In genomic region chr19:12675377-12675776, GRCh38 we compare ENCODE assay signal across 28 cellular contexts. TPM values are rescaled to one million over a fixed set of nuclear protein-coding genes. Genes with fewer than 3 reads are reported as not detected.
DNase-seq lines count a peak whose midpoint lies in the region; ATAC-seq and TF ChIP-seq lines count a peak whose summit lies in the region.
"Had no signal": no experiment of that assay in that cellular context is flagged by ENCODE, and none has a peak within 500 bp of the region (broad histone marks: within the 10 kb centered on the region; RNA-seq: fewer than 3 reads in every experiment).

No MANE protein-coding gene starts in this region.

- no peak for TF ChIP-seq CTCF in GM23338 (conservative IDR thresholded peaks at IDR 0.05; ENCODE audit: low read depth in 2 of 2)

- ATAC-seq in GM18505 (IDR thresholded peaks at IDR 0.05; ENCODE audit: unreplicated experiment) = no peak
- ATAC-seq in GM23338 = no peak
- no peak for ATAC-seq in stimulated activated naive CD8-positive, alpha-beta T cell treated with anti-CD3 and anti-CD28 coated beads, Interleukin-15, amount 100 ng/mL, for 72 hours
- ATAC-seq: Right ventricle myocardium inferior, SK-N-SH treated with all-trans-retinoic acid at 6 μM for 48 hours had no signal

- H3K4me1 ChIP-seq in GM23338 (ENCODE audit: insufficient read depth) = no peaks in the 10 kb centered on the region; the same call in 1 of the 2 replicates
- peaks cover 2 to 4% of the 10 kb centered on the region in 2 donors for H3K4me1 ChIP-seq in neuronal stem cell (ENCODE audit: control insufficient read depth in 2 of 2, insufficient read depth in 1 of 2, low read depth in 1 of 2, low read length in 2 of 2)
- H3K4me1 ChIP-seq: SJCRH30 had no signal

- peaks cover 16% of the 10 kb centered on the region for H3K79me2 ChIP-seq in GM23338 (replicated peaks; ENCODE audit: insufficient read depth)

- H2AK5ac ChIP-seq in neuronal stem cell (ENCODE audit: low read depth, low read length) = no peak overlapping the region

- H3K36me3 Mint-ChIP-seq in GM23338 (ENCODE audit: low read depth) = peaks cover 77% of the 10 kb centered on the region

- H2BK5ac ChIP-seq in neuronal stem cell (ENCODE audit: low read length) = no peak overlapping the region

- no peak overlapping the region for H4K91ac ChIP-seq in neuronal stem cell (ENCODE audit: low read depth, low read length, poor library complexity)

- no peaks in the 10 kb centered on the region; the same call in 2 of the 3 replicates for H3K9me3 Mint-ChIP-seq in GM23338
- H3K9me3 Mint-ChIP-seq in stimulated activated naive CD8-positive, alpha-beta T cell treated with anti-CD3 and anti-CD28 coated beads, Interleukin-15, amount 100 ng/mL, for 72 hours = no peaks in the 10 kb centered on the region
- H3K9me3 Mint-ChIP-seq: CD4-positive, alpha-beta memory T cell; HFFc6 had no signal

- H3K79me1 ChIP-seq in neuronal stem cell (ENCODE audit: low read depth, low read length) = peaks cover 12% of the 10 kb centered on the region

- H2BK120ac ChIP-seq in neuronal stem cell (ENCODE audit: low read depth, low read length) = no peak overlapping the region

- H3K27ac Mint-ChIP-seq in GM23338 = no peak overlapping the region
- peak overlapping the region in 1 of 2 donors; percentile 82 for H3K27ac Mint-ChIP-seq in stimulated activated naive CD8-positive, alpha-beta T cell treated with anti-CD3 and anti-CD28 coated beads, Interleukin-15, amount 100 ng/mL, for 72 hours
- H3K27ac Mint-ChIP-seq: HFFc6 had no signal

- peaks cover 13% of the 10 kb centered on the region for H4K20me1 ChIP-seq in GM23338 (replicated peaks; ENCODE audit: insufficient read depth)

- no peaks in the 10 kb centered on the region for H3K27me3 ChIP-seq in GM23338 (ENCODE audit: insufficient read depth)
- H3K27me3 ChIP-seq in neuronal stem cell (ENCODE audit: control insufficient read depth in 3 of 3, insufficient read depth in 3 of 3, low read depth in 1 of 3, low read length in 3 of 3) = no peaks in the 10 kb centered on the region
- H3K27me3 ChIP-seq: SJCRH30 had no signal

- H3K4me3 Mint-ChIP-seq in GM23338 = no peak overlapping the region
- H3K4me3 Mint-ChIP-seq in stimulated activated naive CD8-positive, alpha-beta T cell treated with anti-CD3 and anti-CD28 coated beads, Interleukin-15, amount 100 ng/mL, for 72 hours = no peak overlapping the region
- H3K4me3 Mint-ChIP-seq: CD4-positive, alpha-beta memory T cell; HFFc6 had no signal

- H4K8ac ChIP-seq in neuronal stem cell (ENCODE audit: low read depth, low read length) = no peak overlapping the region

- H3K36me3 ChIP-seq in GM23338 (ENCODE audit: insufficient read depth) (peaks cover 31% of the 10 kb centered on the region; the same call in 1 of the 2 replicates), neuronal stem cell (replicated peaks in 1 of 2; ENCODE audit: control insufficient read depth in 2 of 2, insufficient read depth in 2 of 2, low read length in 2 of 2) (peaks cover 58 to 87% of the 10 kb centered on the region in 2 donors)

- H3K9me3 ChIP-seq in neuronal stem cell (replicated peaks in 1 of 2; ENCODE audit: control insufficient read depth in 2 of 2, insufficient read depth in 1 of 2, low read depth in 1 of 2, low read length in 2 of 2) = no peaks in the 10 kb centered on the region
- H3K9me3 ChIP-seq: HAP-1, SJCRH30 had no signal

- peaks cover 33% of the 10 kb centered on the region for H3K27me3 Mint-ChIP-seq in GM23338 (ENCODE audit: insufficient read depth, low read depth, poor library complexity)
- no peaks in the 10 kb centered on the region for H3K27me3 Mint-ChIP-seq in stimulated activated naive CD8-positive, alpha-beta T cell treated with anti-CD3 and anti-CD28 coated beads, Interleukin-15, amount 100 ng/mL, for 72 hours
- H3K27me3 Mint-ChIP-seq: CD4-positive, alpha-beta memory T cell had no signal

- DNase-seq in GM23338 (ENCODE audit: low spot score) = no peak
- no peak for DNase-seq in neuronal stem cell (ENCODE audit: low spot score)
- no peak for DNase-seq in stimulated activated naive CD8-positive, alpha-beta T cell treated with anti-CD3 and anti-CD28 coated beads, Interleukin-15, amount 100 ng/mL, for 72 hours
- no peak for DNase-seq in NOMO-1 (lab: John Stamatoyannopoulos, UW; ENCODE audit: unreplicated experiment in 2 of 2)
- DNase-seq: C1 segment of cervical spinal cord; COR-L47; DMS53; GOT3; HFFc6; IMR-90; MM.1S; NCI-H2029; NCI-H446; NCI-H526; NCI-H82; NK-92 treated with Interleukin-12 subunit alpha and Interleukin-12 subunit beta, amount 100 ng/mL, for 24 hours; PC-9 had no signal

- H3K4me2 ChIP-seq in GM23338 = no peak overlapping the region
- no peak overlapping the region for H3K4me2 ChIP-seq in neuronal stem cell (ENCODE audit: insufficient read depth, low read length, poor library complexity, severe bottlenecking)
- H3K4me2 ChIP-seq: KMS-11, PC-9 had no signal

- peak; percentile 8 for TF ChIP-seq POLR2A in GM18505 (IDR thresholded peaks at IDR 0.05; ENCODE audit: borderline replicate concordance, extremely low read depth, insufficient read depth, insufficient read length)

- no peak overlapping the region for H2AFZ ChIP-seq in GM23338
- no peak overlapping the region for H2AFZ ChIP-seq in neuronal stem cell (ENCODE audit: low read length)
- H2AFZ ChIP-seq: PC-9 had no signal

- no peak overlapping the region for H3K18ac ChIP-seq in neuronal stem cell (ENCODE audit: low read length)

- H3K4me3 ChIP-seq in GM23338 = no peak overlapping the region
- peak overlapping the region in 1 of 2 donors; percentile 16 for H3K4me3 ChIP-seq in neuronal stem cell (ENCODE audit: low read length in 2 of 2)
- H3K4me3 ChIP-seq: HAP-1, PC-9, SJCRH30 had no signal

- peak overlapping the region; percentile 15 for H3K9ac ChIP-seq in neuronal stem cell (ENCODE audit: low read depth, low read length, poor library complexity)
- H3K9ac ChIP-seq: KMS-11 had no signal

- no peak overlapping the region for H2BK12ac ChIP-seq in neuronal stem cell (ENCODE audit: low read length)

- H3K27ac ChIP-seq in GM23338 (ENCODE audit: low read depth) (no peak overlapping the region), neuronal stem cell (replicated peaks; ENCODE audit: low read length) (no peak overlapping the region)
- H3K27ac ChIP-seq: KMS-11, PC-9, SJCRH30 had no signal

- no peak overlapping the region for H3K4ac ChIP-seq in neuronal stem cell (ENCODE audit: low read length)

- no peak overlapping the region for H3K14ac ChIP-seq in neuronal stem cell (ENCODE audit: low read length)

- H2BK15ac ChIP-seq in neuronal stem cell (ENCODE audit: low read length) = no peak overlapping the region

- no peaks in the 10 kb centered on the region; the same call in 1 of the 3 replicates for H3K4me1 Mint-ChIP-seq in GM23338
- H3K4me1 Mint-ChIP-seq in stimulated activated naive CD8-positive, alpha-beta T cell treated with anti-CD3 and anti-CD28 coated beads, Interleukin-15, amount 100 ng/mL, for 72 hours = peaks cover 53% of the 10 kb centered on the region

- H3K9me2 ChIP-seq in GM23338 (ENCODE audit: insufficient read depth) = no peaks in the 10 kb centered on the region

- H3K23ac ChIP-seq in neuronal stem cell (ENCODE audit: low read depth, low read length, poor library complexity) = peak overlapping the region; percentile 86

- peaks cover 35% of the 10 kb centered on the region for H3F3A ChIP-seq in GM23338 (replicated peaks; ENCODE audit: low read depth)

- no CpG with 5 or more reads among the region's 10 CpGs for WGBS in neuronal stem cell (ENCODE audit: extremely low coverage in 2 of 2, insufficient read length in 2 of 2, insufficient replicate concordance in 1 of 2), 2 donors

TF ChIP-seq in GM23338, 12 proteins besides CTCF, POLR2A, EP300 and RAD21:
- TF ChIP-seq POLR2AphosphoS5 (IDR thresholded peaks at IDR 0.05; ENCODE audit: low read depth) (0 out of 2 replicates have a peak, but pooled peaks have one; percentile 32), STAT1 (IDR thresholded peaks at IDR 0.05; ENCODE audit: unreplicated experiment) (no peak), ETS1 (IDR thresholded peaks at IDR 0.05) (no peak), NANOG (IDR thresholded peaks at IDR 0.05; ENCODE audit: borderline replicate concordance) (no peak)

RNA-seq across cellular contexts. Expression of gene DHPS, which starts 6.3 kb away (rescaled TPM):
- 126 and 141 TPM in 2 replicates for total RNA-seq in GM23338 (2014; rRNA removed; shearing (Covaris generic))
- 85.4 and 107 TPM in 2 replicates for polyA plus RNA-seq in GM23338 (2016; fragmentation: Nextera tagmentation; extraction: Ambion mirVana)
- polyA plus RNA-seq in neuronal stem cell (2013, experiment 1 of 2) = 92.1 TPM
- 91.6 TPM for polyA plus RNA-seq in neuronal stem cell (2013, experiment 2 of 2)

RNA-seq across cellular contexts. Expression of gene WDR83, which starts 8.8 kb away (rescaled TPM):
- 12.5 and 31.6 TPM in 2 replicates for total RNA-seq in GM23338 (2014; rRNA removed; shearing (Covaris generic))
- 18.5 and 18.6 TPM in 2 replicates for polyA plus RNA-seq in GM23338 (2016; fragmentation: Nextera tagmentation; extraction: Ambion mirVana)
- polyA plus RNA-seq in neuronal stem cell (2013, experiment 1 of 2) = 11.5 TPM
- polyA plus RNA-seq in neuronal stem cell (2013, experiment 2 of 2) = 10.8 TPM

RNA-seq across cellular contexts. Expression of gene MAN2B1, which starts 8.8 kb away (rescaled TPM):
- 60.8 and 73.8 TPM in 2 replicates for total RNA-seq in GM23338 (2014; rRNA removed; shearing (Covaris generic))
- polyA plus RNA-seq in GM23338 (2016; fragmentation: Nextera tagmentation; extraction: Ambion mirVana) = 33.2 and 39.2 TPM in 2 replicates
- 48.1 TPM for polyA plus RNA-seq in neuronal stem cell (2013, experiment 1 of 2)
- polyA plus RNA-seq in neuronal stem cell (2013, experiment 2 of 2) = 48.3 TPM

RNA-seq across cellular contexts. Expression of gene GNG14, which starts 12.4 kb away (rescaled TPM):
- total RNA-seq in GM23338 (2014; rRNA removed; shearing (Covaris generic)) = not detected in 2 replicates
- not detected in 2 replicates for polyA plus RNA-seq in GM23338 (2016; fragmentation: Nextera tagmentation; extraction: Ambion mirVana)
- not detected for polyA plus RNA-seq in neuronal stem cell (2013, experiment 1 of 2)
- not detected for polyA plus RNA-seq in neuronal stem cell (2013, experiment 2 of 2)
- total RNA-seq: A673; CD4-positive, alpha-beta memory T cell; Daoy; G401; HFFc6; IMR-90; PC-9; Right ventricle myocardium inferior; RPMI7951; SJCRH30 had no signal
- polyA plus RNA-seq: CD4-positive, alpha-beta memory T cell; IMR-90 had no signal

RNA-seq across cellular contexts. Expression of gene FBXW9, which starts 21.1 kb away (rescaled TPM):
- total RNA-seq in GM23338 (2014; rRNA removed; shearing (Covaris generic)) = 12.3 and 19.4 TPM in 2 replicates
- polyA plus RNA-seq in GM23338 (2016; fragmentation: Nextera tagmentation; extraction: Ambion mirVana) = 6.6 and 8.2 TPM in 2 replicates
- polyA plus RNA-seq in neuronal stem cell (2013, experiment 1 of 2) = 11.2 TPM
- polyA plus RNA-seq in neuronal stem cell (2013, experiment 2 of 2) = 11.1 TPM
